In the genomic region with DNA sequence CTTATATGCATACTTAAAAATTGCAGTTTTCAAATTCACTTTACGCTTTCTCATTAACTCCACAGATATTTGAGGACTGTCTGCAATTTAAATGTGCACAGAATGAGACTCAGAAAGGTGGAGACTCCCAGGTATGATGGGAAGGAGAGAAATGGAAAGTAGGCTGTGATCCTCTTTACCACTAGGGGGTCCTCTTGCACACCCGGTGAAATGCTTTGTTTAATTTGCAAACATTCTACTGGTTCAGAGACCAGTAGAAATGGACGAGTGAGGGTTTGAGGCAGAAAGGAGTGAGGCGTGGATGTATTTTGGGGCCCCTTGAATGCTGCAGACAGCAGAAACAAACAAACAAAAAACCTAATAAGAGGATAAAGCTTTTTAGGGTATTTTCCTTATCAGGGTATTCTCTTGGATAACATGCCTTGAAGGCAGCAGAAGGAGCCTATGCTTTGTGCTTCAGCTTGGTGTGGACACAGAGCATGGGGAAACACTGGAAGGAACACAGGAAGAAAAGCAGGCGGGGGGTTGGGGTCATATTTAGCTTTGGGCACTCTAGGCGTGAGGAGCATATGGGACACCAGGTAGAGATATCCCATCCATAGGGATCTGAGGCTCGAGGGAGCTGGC, we compare ENCODE assay signal across 1 cellular context.
TF ChIP-seq lines count a peak whose summit lies in the region.

No MANE protein-coding gene starts in this region.

TF ChIP-seq in HepG2, 621 proteins besides CTCF, POLR2A, EP300 and RAD21 (continued from another document):
- TF ChIP-seq, protein P1, sequence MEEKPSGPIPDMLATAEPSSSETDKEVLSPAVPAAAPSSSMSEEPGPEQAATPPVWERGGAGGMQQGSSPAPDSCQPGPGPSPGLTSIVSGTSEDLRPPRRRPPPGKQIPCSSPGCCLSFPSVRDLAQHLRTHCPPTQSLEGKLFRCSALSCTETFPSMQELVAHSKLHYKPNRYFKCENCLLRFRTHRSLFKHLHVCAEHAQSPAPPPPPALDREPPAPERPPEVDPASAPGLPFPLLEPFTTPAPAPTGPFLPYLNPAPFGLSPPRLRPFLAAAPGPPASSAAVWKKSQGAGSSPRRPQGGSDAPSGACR (CRISPR knock-in tag; IDR thresholded peaks at IDR 0.05): no peak
- TF ChIP-seq MTF2 (CRISPR knock-in tag; IDR thresholded peaks at IDR 0.05; ENCODE audit: borderline replicate concordance) (no peak), FOXA1 (IDR thresholded peaks at IDR 0.05) (no peak), FOXA1 (CRISPR knock-in tag; IDR thresholded peaks at IDR 0.05) (peak; percentile 97), EEA1 (CRISPR knock-in tag; IDR thresholded peaks at IDR 0.05; ENCODE audit: borderline replicate concordance) (no peak), SOX13 (IDR thresholded peaks at IDR 0.05) (no peak), SOX13 (CRISPR knock-in tag; conservative IDR thresholded peaks at IDR 0.05 in 1 of 2, IDR thresholded peaks at IDR 0.05 in 1 of 2) (peak in 1 of 2 experiments; percentile 16; a peak in 1 of 4 replicates), ZMAT3 (CRISPR knock-in tag; conservative IDR thresholded peaks at IDR 0.05) (no peak), REL (CRISPR knock-in tag; conservative IDR thresholded peaks at IDR 0.05) (no peak), ZNF557 (CRISPR knock-in tag; IDR thresholded peaks at IDR 0.05) (no peak)
- TF ChIP-seq, protein P2, sequence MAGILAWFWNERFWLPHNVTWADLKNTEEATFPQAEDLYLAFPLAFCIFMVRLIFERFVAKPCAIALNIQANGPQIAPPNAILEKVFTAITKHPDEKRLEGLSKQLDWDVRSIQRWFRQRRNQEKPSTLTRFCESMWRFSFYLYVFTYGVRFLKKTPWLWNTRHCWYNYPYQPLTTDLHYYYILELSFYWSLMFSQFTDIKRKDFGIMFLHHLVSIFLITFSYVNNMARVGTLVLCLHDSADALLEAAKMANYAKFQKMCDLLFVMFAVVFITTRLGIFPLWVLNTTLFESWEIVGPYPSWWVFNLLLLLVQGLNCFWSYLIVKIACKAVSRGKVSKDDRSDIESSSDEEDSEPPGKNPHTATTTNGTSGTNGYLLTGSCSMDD (CRISPR knock-in tag; IDR thresholded peaks at IDR 0.05): no peak
